In genomic region chr2:87582184-87582978, GRCh38 we compare ENCODE assay signal across 8 cellular contexts.
DNase-seq lines count a peak whose midpoint lies in the region; ATAC-seq, FAIRE-seq and TF ChIP-seq lines count a peak whose summit lies in the region.
"Not testable (repeated sequence)": the region's sequence is repeated elsewhere in the genome, so short reads cannot be mapped to it uniquely, and the experiment has no call there.

No MANE protein-coding gene starts in this region.

- H4K20me1 ChIP-seq in IMR-90 (ENCODE audit: insufficient read depth, low read length); HepG2 (ENCODE audit: insufficient read depth, low read length): not testable (repeated sequence)

- H3K36me3 ChIP-seq in IMR-90 (ENCODE audit: control insufficient read depth, insufficient read depth, low read length); SJCRH30; HepG2 (replicated peaks in 1 of 2; ENCODE audit: control insufficient read depth in 1 of 2, insufficient read depth in 2 of 2, low read length in 2 of 2): not testable (repeated sequence)

- no CpG with 5 or more reads among the region's 4 CpGs for WGBS in IMR-90 (ENCODE audit: extremely low coverage in 2 of 2, insufficient read length in 1 of 2), 2 experiments
- no CpG with 5 or more reads among the region's 4 CpGs for WGBS in HepG2 (ENCODE audit: low lambda C conversion rate)

- POLR2A ChIA-PET in IMR-90 (lab: Charles Lee; ENCODE audit: unreplicated experiment); HepG2 (lab: Yijun Ruan, JAX): not testable (repeated sequence)

- not testable (repeated sequence) for H3K27me3 ChIP-seq in IMR-90 (ENCODE audit: control insufficient read depth, insufficient read depth, low read length); SJCRH30; HepG2 (ENCODE audit: control insufficient read depth in 1 of 2, insufficient read depth in 2 of 2, low read length in 2 of 2)

- not testable (repeated sequence) for H3K27ac ChIP-seq in IMR-90 (ENCODE audit: insufficient read depth, low read length); SJCRH30; HepG2 (ENCODE audit: extremely low read length, insufficient read depth, low read length)

- not testable (repeated sequence) for H3K27me3 Mint-ChIP-seq in stimulated activated naive B cell treated with anti-CD40 and anti-IgM and Interleukin-4, amounts not matched to agents 10 μg/mL and 1 μg/mL and 100 μg/mL, for 72 hours

- TF ChIP-seq EP300 in HepG2 (IDR thresholded peaks at IDR 0.05; ENCODE audit: low read depth in 2 of 2, low read length in 2 of 2); HepG2 (CRISPR knock-in tag; IDR thresholded peaks at IDR 0.05; ENCODE audit: borderline replicate concordance): not testable (repeated sequence)

- not testable (repeated sequence) for H3K23ac ChIP-seq in IMR-90 (ENCODE audit: low read depth, low read length)

- not testable (repeated sequence) for H3K9me1 ChIP-seq in IMR-90 (ENCODE audit: insufficient read depth, low read length)

- not testable (repeated sequence) for H3K56ac ChIP-seq in IMR-90 (ENCODE audit: extremely low read depth, insufficient read depth, low read length)

- peak; percentile 24 for DNase-seq in IMR-90
- peak; percentile 36 to 45 for DNase-seq in SJCRH30
- peak; percentile 23 for DNase-seq in amniotic epithelial cell (ENCODE audit: low read depth)
- DNase-seq in dedifferentiated amniotic fluid mesenchymal stem cell (ENCODE audit: extremely low spot score) = peak; percentile 9
- not testable (repeated sequence) for DNase-seq in HepG2 (ENCODE audit: low spot score); stimulated activated naive B cell treated with anti-CD40 and anti-IgM and Interleukin-4, amounts not matched to agents 10 μg/mL and 1 μg/mL and 100 μg/mL, for 72 hours

- H2BK5ac ChIP-seq in IMR-90 (ENCODE audit: low read depth, low read length, poor library complexity, severe bottlenecking) = not testable (repeated sequence)

- dilution Hi-C loops in IMR-90 (cut with HindIII; ENCODE audit: low sequenced_read_pairs, unreplicated experiment) = not testable (repeated sequence)

- H3K4me2 ChIP-seq in IMR-90 (ENCODE audit: low read depth, low read length); HepG2 (ENCODE audit: low read depth, low read length): not testable (repeated sequence)

- peak; percentile 12 for FAIRE-seq in HepG2 (lab: Jason Lieb, UNC)

- H3K27ac Mint-ChIP-seq in stimulated activated naive B cell treated with anti-CD40 and anti-IgM and Interleukin-4, amounts not matched to agents 10 μg/mL and 1 μg/mL and 100 μg/mL, for 72 hours = not testable (repeated sequence)

- H3K14ac ChIP-seq in IMR-90 (replicated peaks; ENCODE audit: low read depth, low read length) = not testable (repeated sequence)

- not testable (repeated sequence) for BruUV-seq in IMR-90 (replicated peaks; lab: Mats Ljungman, UMichigan); HepG2 (replicated peaks; lab: Mats Ljungman, UMichigan)

- H3K79me2 ChIP-seq in HepG2 (ENCODE audit: insufficient read depth, low read length) = not testable (repeated sequence)

- H3K4me1 ChIP-seq in IMR-90 (ENCODE audit: control insufficient read depth, insufficient read depth, low read length); SJCRH30; HepG2 (ENCODE audit: insufficient read depth, low read length): not testable (repeated sequence)

- not testable (repeated sequence) for TF ChIP-seq RAD21 in IMR-90 (IDR thresholded peaks at IDR 0.05; ENCODE audit: low read length); HepG2 (CRISPR knock-in tag; IDR thresholded peaks at IDR 0.05)

- not testable (repeated sequence) for H4K8ac ChIP-seq in IMR-90 (ENCODE audit: low read depth in 2 of 2, low read length in 2 of 2)

- not testable (repeated sequence) for H4K5ac ChIP-seq in IMR-90 (ENCODE audit: low read depth, low read length)

- not testable (repeated sequence) for H3K9me3 ChIP-seq in IMR-90 (ENCODE audit: control insufficient read depth, insufficient read depth, low read length); SJCRH30 (replicated peaks); HepG2 (ENCODE audit: low read length)

- H3K9ac ChIP-seq in IMR-90 (ENCODE audit: low read depth, low read length); HepG2 (ENCODE audit: insufficient read depth, low read depth, low read length): not testable (repeated sequence)

- H2BK15ac ChIP-seq in IMR-90 (ENCODE audit: low read depth, low read length) = not testable (repeated sequence)

- not testable (repeated sequence) for H3K4ac ChIP-seq in IMR-90 (ENCODE audit: low read depth, low read length)

- intact Hi-C loops in IMR-90 (cut with micrococcal nuclease); HepG2 (cut with micrococcal nuclease; ENCODE audit: unreplicated experiment): not testable (repeated sequence)

- not testable (repeated sequence) for H2AK9ac ChIP-seq in IMR-90 (replicated peaks; ENCODE audit: low read depth, low read length, poor library complexity)

- in situ Hi-C loops in IMR-90 (cut with MboI; ENCODE audit: low sequenced_read_pairs); HepG2 (cut with HindIII; ENCODE audit: extremely low pct_ligation_motif_present, low pct_unique_long_range_greater_than_20kb): not testable (repeated sequence)

- not testable (repeated sequence) for H2BK120ac ChIP-seq in IMR-90 (ENCODE audit: low read depth, low read length)

- not testable (repeated sequence) for H2AFZ ChIP-seq in IMR-90 (replicated peaks; ENCODE audit: low read length, poor library complexity); HepG2 (ENCODE audit: low read length)

- CTCF ChIA-PET in IMR-90 (lab: Yijun Ruan, JAX); HepG2 (lab: Yijun Ruan, JAX; ENCODE audit: low intra/inter-chr PET ratio, low total read pairs): not testable (repeated sequence)

- not testable (repeated sequence) for TF ChIP-seq CTCF in IMR-90 (conservative IDR thresholded peaks at IDR 0.05; ENCODE audit: low read depth, low read length); HepG2 (CRISPR knock-in tag; IDR thresholded peaks at IDR 0.05)

- H4K91ac ChIP-seq in IMR-90 (ENCODE audit: insufficient read depth, low read depth, low read length) = not testable (repeated sequence)

- H3K36me3 Mint-ChIP-seq in stimulated activated naive B cell treated with anti-CD40 and anti-IgM and Interleukin-4, amounts not matched to agents 10 μg/mL and 1 μg/mL and 100 μg/mL, for 72 hours = not testable (repeated sequence)

- ATAC-seq in GM18498 (IDR thresholded peaks at IDR 0.05; ENCODE audit: unreplicated experiment) (peak; percentile 50), HG02623 (IDR thresholded peaks at IDR 0.05; ENCODE audit: unreplicated experiment) (peak; percentile 38), IMR-90 (ENCODE audit: low read depth) (peak; percentile 59)
- ATAC-seq in HepG2 = not testable (repeated sequence)
- ATAC-seq in stimulated activated naive B cell treated with anti-CD40 and anti-IgM and Interleukin-4, amounts not matched to agents 10 μg/mL and 1 μg/mL and 100 μg/mL, for 72 hours (replicated peaks) = peak; percentile 91 to 92

- TF ChIP-seq POLR2A in IMR-90 (IDR thresholded peaks at IDR 0.05; ENCODE audit: low read depth, low read length); HepG2 (IDR thresholded peaks at IDR 0.05; ENCODE audit: insufficient read depth in 1 of 2, low read depth in 2 of 2, low read length in 2 of 2): not testable (repeated sequence)

- not testable (repeated sequence) for H3K9me3 Mint-ChIP-seq in stimulated activated naive B cell treated with anti-CD40 and anti-IgM and Interleukin-4, amounts not matched to agents 10 μg/mL and 1 μg/mL and 100 μg/mL, for 72 hours

- not testable (repeated sequence) for H3K4me1 Mint-ChIP-seq in stimulated activated naive B cell treated with anti-CD40 and anti-IgM and Interleukin-4, amounts not matched to agents 10 μg/mL and 1 μg/mL and 100 μg/mL, for 72 hours

- H3K18ac ChIP-seq in IMR-90 (ENCODE audit: low read depth, low read length) = not testable (repeated sequence)

- not testable (repeated sequence) for H2AK5ac ChIP-seq in IMR-90 (ENCODE audit: low read depth, low read length)

- H3K4me3 Mint-ChIP-seq in stimulated activated naive B cell treated with anti-CD40 and anti-IgM and Interleukin-4, amounts not matched to agents 10 μg/mL and 1 μg/mL and 100 μg/mL, for 72 hours = not testable (repeated sequence)

- not testable (repeated sequence) for H2BK20ac ChIP-seq in IMR-90 (ENCODE audit: low read depth, low read length)

- not testable (repeated sequence) for H3K4me3 ChIP-seq in IMR-90 (ENCODE audit: insufficient read depth, low read depth, low read length); SJCRH30; HepG2 (replicated peaks in 1 of 3; ENCODE audit: insufficient read depth in 1 of 3, low read depth in 2 of 3, low read length in 3 of 3)

- not testable (repeated sequence) for H3K79me1 ChIP-seq in IMR-90 (ENCODE audit: low read depth in 1 of 2, low read length in 2 of 2)
